Comparison of ENCODE assay signal across 8 cellular contexts in genomic region chr14:102917469-102918211, GRCh38. TPM values are rescaled to one million over a fixed set of nuclear protein-coding genes. Genes with fewer than 3 reads are reported as not detected.
DNase-seq lines count a peak whose midpoint lies in the region; ATAC-seq and TF ChIP-seq lines count a peak whose summit lies in the region.

No MANE protein-coding gene starts in this region.

- H3K27me3 ChIP-seq in dorsolateral prefrontal cortex, result peaks cover 0 to 7% (median 1%) of the 10 kb centered on the region in 45 donors

- no peaks in the 10 kb centered on the region for H3K9me3 Mint-ChIP-seq in activated CD4-positive, alpha-beta T cell treated with anti-CD3 and anti-CD28 coated beads, Interleukin-2, amount 10 ng/mL, durations not matched to agents 7 days and 5 days
- H3K9me3 Mint-ChIP-seq in stimulated activated naive CD8-positive, alpha-beta T cell treated with anti-CD3 and anti-CD28 coated beads, Interleukin-15, amount 100 ng/mL, for 72 hours, result no peaks in the 10 kb centered on the region

- intact Hi-C loops in dorsolateral prefrontal cortex (cut with DNase I), result loop anchor here (5.0 to 10.0 kb wide), 2 partner anchors 220 to 223 kb away; no protein-coding TSS in a partner anchor

- peak in 55 of 56 donors; percentile 26 to 73 (median 55) for TF ChIP-seq CTCF in dorsolateral prefrontal cortex (IDR thresholded peaks at IDR 0.05 in 54 of 56, conservative IDR thresholded peaks at IDR 0.05 in 2 of 56; ENCODE audit: low read depth in 1 of 56, partially characterized antibody in 56 of 56)

- CTCF ChIA-PET in activated CD4-positive, alpha-beta T cell treated with anti-CD3 and anti-CD28 coated beads, Interleukin-2, amount 10 ng/mL, durations not matched to agents 7 days and 5 days (lab: Charles Lee), result interaction anchor here (0.6 to 1.4 kb wide), 3 partner anchors 26 to 226 kb away, joined by 3 to 4 read pairs (median 3); no protein-coding TSS in a partner anchor

- no peak overlapping the region for H3K4me3 ChIP-seq in dorsolateral prefrontal cortex

- DNase-seq in GM03348 (ENCODE audit: low spot score), result peak; percentile 86
- peak; percentile 30 for DNase-seq in M059J (ENCODE audit: low read depth)
- peak; percentile 60 for DNase-seq in activated CD4-positive, alpha-beta T cell treated with anti-CD3 and anti-CD28 coated beads, Interleukin-2, amount 10 ng/mL, durations not matched to agents 7 days and 5 days
- peak in 7 of 10 donors; percentile 45 to 65 (median 59) for DNase-seq in dorsolateral prefrontal cortex
- DNase-seq in myocyte (ENCODE audit: low read depth), result peak; percentile 51
- DNase-seq in stimulated activated naive CD8-positive, alpha-beta T cell treated with anti-CD3 and anti-CD28 coated beads, Interleukin-15, amount 100 ng/mL, for 72 hours, result peak; percentile 66 to 68
- no peak for DNase-seq in mesenteric fat pad (ENCODE audit: low spot score)

- POLR2A ChIA-PET in activated CD4-positive, alpha-beta T cell treated with anti-CD3 and anti-CD28 coated beads, Interleukin-2, amount 10 ng/mL, durations not matched to agents 7 days and 5 days (lab: Charles Lee), result no interaction called here

- peaks cover 2% of the 10 kb centered on the region for H3K4me1 Mint-ChIP-seq in activated CD4-positive, alpha-beta T cell treated with anti-CD3 and anti-CD28 coated beads, Interleukin-2, amount 10 ng/mL, durations not matched to agents 7 days and 5 days
- peaks cover 5% of the 10 kb centered on the region for H3K4me1 Mint-ChIP-seq in stimulated activated naive CD8-positive, alpha-beta T cell treated with anti-CD3 and anti-CD28 coated beads, Interleukin-15, amount 100 ng/mL, for 72 hours

- no peaks in the 10 kb centered on the region for H3K27me3 Mint-ChIP-seq in activated CD4-positive, alpha-beta T cell treated with anti-CD3 and anti-CD28 coated beads, Interleukin-2, amount 10 ng/mL, durations not matched to agents 7 days and 5 days
- H3K27me3 Mint-ChIP-seq in stimulated activated naive CD8-positive, alpha-beta T cell treated with anti-CD3 and anti-CD28 coated beads, Interleukin-15, amount 100 ng/mL, for 72 hours, result no peaks in the 10 kb centered on the region

- peak; percentile 53 for ATAC-seq in stimulated activated naive CD8-positive, alpha-beta T cell treated with anti-CD3 and anti-CD28 coated beads, Interleukin-15, amount 100 ng/mL, for 72 hours
- no peak for ATAC-seq in GM18502 (IDR thresholded peaks at IDR 0.05; ENCODE audit: poor library complexity, unreplicated experiment)

- no peak overlapping the region for H3K4me3 Mint-ChIP-seq in activated CD4-positive, alpha-beta T cell treated with anti-CD3 and anti-CD28 coated beads, Interleukin-2, amount 10 ng/mL, durations not matched to agents 7 days and 5 days
- no peak overlapping the region for H3K4me3 Mint-ChIP-seq in stimulated activated naive CD8-positive, alpha-beta T cell treated with anti-CD3 and anti-CD28 coated beads, Interleukin-15, amount 100 ng/mL, for 72 hours

- H3K27ac Mint-ChIP-seq in activated CD4-positive, alpha-beta T cell treated with anti-CD3 and anti-CD28 coated beads, Interleukin-2, amount 10 ng/mL, durations not matched to agents 7 days and 5 days, result no peak overlapping the region
- peak overlapping the region; percentile 27 to 38 for H3K27ac Mint-ChIP-seq in stimulated activated naive CD8-positive, alpha-beta T cell treated with anti-CD3 and anti-CD28 coated beads, Interleukin-15, amount 100 ng/mL, for 72 hours

- no peaks in the 10 kb centered on the region for H3K36me3 Mint-ChIP-seq in activated CD4-positive, alpha-beta T cell treated with anti-CD3 and anti-CD28 coated beads, Interleukin-2, amount 10 ng/mL, durations not matched to agents 7 days and 5 days (ENCODE audit: low read depth)

- H3K27ac ChIP-seq in dorsolateral prefrontal cortex, result no peak overlapping the region

RNA-seq across cellular contexts. Expression of gene AMN, which starts 4.8 kb away (rescaled TPM):
- not detected in 2 replicates for total RNA-seq in M059J (2014; rRNA removed; shearing (Covaris generic))
- under 1 TPM; 0.15 to 0.30 TPM for total RNA-seq in activated CD4-positive, alpha-beta T cell treated with anti-CD3 and anti-CD28 coated beads, Interleukin-2, amount 10 ng/mL, durations not matched to agents 7 days and 5 days
- total RNA-seq in dorsolateral prefrontal cortex (1 to 10 TPM in 21 of 120 experiments, under 1 TPM in 75, not detected in 24; 0.18 to 3.8 (median 0.56) TPM), myocyte (0.59 and 0.68 TPM in 2 replicates), mesenteric fat pad (1.8 TPM)
- polyA plus RNA-seq in myocyte (2012), result 0.15 TPM
